19 cellular contexts compared by ENCODE assay signal in the genomic region with DNA sequence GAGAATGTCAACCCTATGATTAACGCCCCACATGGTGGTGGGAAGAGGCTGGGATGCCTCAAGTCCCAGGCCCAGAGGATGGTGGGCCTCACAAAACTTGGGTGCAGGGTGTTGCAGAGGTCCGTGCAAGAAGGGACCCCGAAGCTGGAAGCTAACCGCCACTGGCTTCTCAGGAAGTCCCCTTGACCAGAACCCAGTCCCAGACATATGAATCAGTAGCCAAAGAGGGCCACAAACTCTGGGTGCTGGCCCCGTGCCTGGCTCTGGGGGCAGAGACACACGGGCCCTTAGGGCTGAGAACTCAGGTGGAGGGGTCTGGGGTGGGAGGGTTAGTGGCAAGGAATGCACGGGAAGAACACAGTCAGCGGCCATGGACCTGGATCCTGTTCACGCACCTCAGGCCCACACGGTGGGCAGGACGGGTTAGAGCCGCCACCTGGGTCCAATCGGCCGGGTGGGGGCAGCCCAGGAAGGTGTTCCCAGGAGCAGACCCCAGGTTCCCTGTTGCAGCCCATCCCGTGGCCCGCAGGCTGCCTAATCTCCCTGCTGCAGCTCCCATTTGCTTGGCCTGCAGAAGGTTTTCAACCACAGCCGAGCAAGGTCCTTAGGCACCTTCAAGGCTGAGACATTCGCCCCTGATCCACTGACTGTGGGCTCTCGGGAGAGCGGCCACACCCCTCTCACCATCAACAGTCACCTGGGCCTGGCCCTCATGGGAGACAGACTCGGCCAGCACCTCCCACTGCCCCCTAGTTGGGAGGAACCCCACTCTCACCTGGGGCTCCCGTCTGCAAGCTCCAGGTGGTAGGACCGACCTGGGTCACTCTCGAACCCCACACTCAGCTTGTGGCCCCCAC. TPM values are rescaled to one million over a fixed set of nuclear protein-coding genes. Genes with fewer than 3 reads are reported as not detected.
A peak's percentile ranks its signal among the peaks of the same experiment; 100 is the strongest.
DNase-seq lines count a peak whose midpoint lies in the region; ATAC-seq, FAIRE-seq and TF ChIP-seq lines count a peak whose summit lies in the region.
"Had no signal": no experiment of that assay in that cellular context is flagged by ENCODE, and none has a peak within 500 bp of the region (broad histone marks: within the 10 kb centered on the region; RNA-seq: fewer than 3 reads in every experiment).

No MANE protein-coding gene starts in this region.

- H3K4me3 Mint-ChIP-seq in stimulated activated effector memory CD8-positive, alpha-beta T cell treated with anti-CD3 and anti-CD28 coated beads, Interleukin-12 subunit alpha, Interleukin-12 subunit beta, amount 100 ng/mL, for 72 hours = no peak overlapping the region
- H3K4me3 Mint-ChIP-seq: CD8-positive, alpha-beta T cell; HFFc6 had no signal

- WGBS in neuronal stem cell (ENCODE audit: extremely low coverage in 2 of 2, insufficient read length in 2 of 2, insufficient replicate concordance in 1 of 2), 2 donors = no CpG with 5 or more reads among the region's 24 CpGs

- H2BK12ac ChIP-seq in neuronal stem cell (ENCODE audit: low read length) = no peak overlapping the region

- intact Hi-C loops in Right ventricle myocardium superior (cut with DNase I) (no loop called here), kidney (cut with DNase I) (no loop called here)

- no peak overlapping the region for H3K14ac ChIP-seq in neuronal stem cell (ENCODE audit: low read length)

- FAIRE-seq in kidney (lab: Jason Lieb, UNC) = no peak
- FAIRE-seq: A549 had no signal

- no peak for TF ChIP-seq CTCF in right atrium auricular region (IDR thresholded peaks at IDR 0.05)
- no peak for TF ChIP-seq CTCF in RWPE2 (IDR thresholded peaks at IDR 0.05; ENCODE audit: poor library complexity, severe bottlenecking)
- no peak for TF ChIP-seq CTCF in kidney (IDR thresholded peaks at IDR 0.05; ENCODE audit: borderline replicate concordance, extremely low read depth, insufficient read depth)

- no peak overlapping the region for H2AK5ac ChIP-seq in neuronal stem cell (ENCODE audit: low read depth, low read length)

- no peaks in the 10 kb centered on the region for H3K79me1 ChIP-seq in neuronal stem cell (ENCODE audit: low read depth, low read length)

- no peak overlapping the region for H2BK5ac ChIP-seq in neuronal stem cell (ENCODE audit: low read length)

- no peak overlapping the region for H2AFZ ChIP-seq in neuronal stem cell (ENCODE audit: low read length)

- no peak overlapping the region for H3K4me2 ChIP-seq in neuronal stem cell (ENCODE audit: insufficient read depth, low read length, poor library complexity, severe bottlenecking)
- H3K4me2 ChIP-seq: A549 had no signal

- H3K4me1 Mint-ChIP-seq in stimulated activated effector memory CD8-positive, alpha-beta T cell treated with anti-CD3 and anti-CD28 coated beads, Interleukin-12 subunit alpha, Interleukin-12 subunit beta, amount 100 ng/mL, for 72 hours = no peaks in the 10 kb centered on the region

- no peak overlapping the region for H3K27ac Mint-ChIP-seq in stimulated activated effector memory CD8-positive, alpha-beta T cell treated with anti-CD3 and anti-CD28 coated beads, Interleukin-12 subunit alpha, Interleukin-12 subunit beta, amount 100 ng/mL, for 72 hours
- H3K27ac Mint-ChIP-seq: CD8-positive, alpha-beta T cell; HFFc6 had no signal

- H2BK15ac ChIP-seq in neuronal stem cell (ENCODE audit: low read length) = peak overlapping the region; percentile 67

- H3K23ac ChIP-seq in neuronal stem cell (ENCODE audit: low read depth, low read length, poor library complexity) = no peak overlapping the region

- ATAC-seq in Right ventricle myocardium superior (ENCODE audit: poor library complexity) = no peak
- ATAC-seq in RWPE2 (ENCODE audit: low read depth) = no peak
- no peak for ATAC-seq in left lobe of liver
- no peak for ATAC-seq in GM18873 (IDR thresholded peaks at IDR 0.05; ENCODE audit: low FRiP score, unreplicated experiment)
- no peak for ATAC-seq in stimulated activated effector memory CD8-positive, alpha-beta T cell treated with anti-CD3 and anti-CD28 coated beads, Interleukin-12 subunit alpha, Interleukin-12 subunit beta, amount 100 ng/mL, for 72 hours
- ATAC-seq: A549; CD8-positive, alpha-beta T cell; HCT116 had no signal

- H3K27me3 ChIP-seq in right atrium auricular region (no peaks in the 10 kb centered on the region), RWPE2 (ENCODE audit: insufficient read depth, poor library complexity, severe bottlenecking) (peaks cover 42% of the 10 kb centered on the region), neuronal stem cell (ENCODE audit: control insufficient read depth in 3 of 3, insufficient read depth in 3 of 3, low read depth in 1 of 3, low read length in 3 of 3) (peaks cover 0 to 5% (median 0%) of the 10 kb centered on the region in 3 experiments)

- no peak overlapping the region for H4K91ac ChIP-seq in neuronal stem cell (ENCODE audit: low read depth, low read length, poor library complexity)

- no peak overlapping the region for H4K8ac ChIP-seq in neuronal stem cell (ENCODE audit: low read depth, low read length)

- H3K36me3 Mint-ChIP-seq in stimulated activated effector memory CD8-positive, alpha-beta T cell treated with anti-CD3 and anti-CD28 coated beads, Interleukin-12 subunit alpha, Interleukin-12 subunit beta, amount 100 ng/mL, for 72 hours = no peaks in the 10 kb centered on the region
- H3K36me3 Mint-ChIP-seq: CD8-positive, alpha-beta T cell had no signal

- H3K9me3 ChIP-seq in right atrium auricular region = no peaks in the 10 kb centered on the region
- H3K9me3 ChIP-seq in RWPE2 (ENCODE audit: severe bottlenecking) = no peaks in the 10 kb centered on the region
- no peaks in the 10 kb centered on the region for H3K9me3 ChIP-seq in kidney (ENCODE audit: control insufficient read depth in 1 of 2, low read length in 2 of 2)
- H3K9me3 ChIP-seq in neuronal stem cell (replicated peaks in 1 of 2; ENCODE audit: control insufficient read depth in 2 of 2, insufficient read depth in 1 of 2, low read depth in 1 of 2, low read length in 2 of 2) = no peaks in the 10 kb centered on the region
- H3K9me3 ChIP-seq: A549 had no signal

- H3K4me3 ChIP-seq in right atrium auricular region (no peak overlapping the region), RWPE2 (ENCODE audit: severe bottlenecking) (no peak overlapping the region), kidney (ENCODE audit: low read length in 2 of 2) (no peak overlapping the region), neuronal stem cell (ENCODE audit: low read length in 2 of 2) (no peak overlapping the region)
- H3K4me3 ChIP-seq: A549 had no signal

- H3K9ac ChIP-seq in kidney (ENCODE audit: low read length in 2 of 2) (no peak overlapping the region), neuronal stem cell (ENCODE audit: low read depth, low read length, poor library complexity) (no peak overlapping the region)

- H3K4me1 ChIP-seq in right atrium auricular region (no peaks in the 10 kb centered on the region), RWPE2 (ENCODE audit: insufficient read depth, poor library complexity, severe bottlenecking) (no peaks in the 10 kb centered on the region), kidney (ENCODE audit: control insufficient read depth in 1 of 2, insufficient read depth in 1 of 2, low read depth in 1 of 2, low read length in 2 of 2) (no peaks in the 10 kb centered on the region), neuronal stem cell (ENCODE audit: control insufficient read depth in 2 of 2, insufficient read depth in 1 of 2, low read depth in 1 of 2, low read length in 2 of 2) (peaks cover 11 to 20% of the 10 kb centered on the region in 2 donors)
- H3K4me1 ChIP-seq: A549 had no signal

- no peak overlapping the region for H3K4ac ChIP-seq in neuronal stem cell (ENCODE audit: low read length)

- H3K36me3 ChIP-seq in right atrium auricular region (no peaks in the 10 kb centered on the region), RWPE2 (ENCODE audit: low read depth) (no peaks in the 10 kb centered on the region), kidney (ENCODE audit: control insufficient read depth in 1 of 2, insufficient read depth in 2 of 2, low read length in 2 of 2) (no peaks in the 10 kb centered on the region), neuronal stem cell (replicated peaks in 1 of 2; ENCODE audit: control insufficient read depth in 2 of 2, insufficient read depth in 2 of 2, low read length in 2 of 2) (peaks cover 0 to 15% of the 10 kb centered on the region in 2 donors)

- peak; percentile 21 for DNase-seq in Right ventricle myocardium superior
- no peak for DNase-seq in right atrium auricular region (ENCODE audit: low spot score)
- peak; percentile 82 for DNase-seq in RWPE2 (ENCODE audit: low spot score)
- peak; percentile 53 for DNase-seq in kidney
- no peak for DNase-seq in neuronal stem cell (ENCODE audit: low spot score)
- DNase-seq in left lobe of liver (ENCODE audit: low spot score) = no peak
- DNase-seq in stimulated activated effector memory CD8-positive, alpha-beta T cell treated with anti-CD3 and anti-CD28 coated beads, Interleukin-12 subunit alpha, Interleukin-12 subunit beta, amount 100 ng/mL, for 72 hours (ENCODE audit: low spot score in 2 of 2) = no peak
- DNase-seq: AML-193; Calu3; CD8-positive, alpha-beta T cell; DMS79 treated with DMSO at 0.1 percent for 48 hours; GF-D8; GOT3; HFFc6 had no signal

- no peaks in the 10 kb centered on the region for H3K9me3 Mint-ChIP-seq in stimulated activated effector memory CD8-positive, alpha-beta T cell treated with anti-CD3 and anti-CD28 coated beads, Interleukin-12 subunit alpha, Interleukin-12 subunit beta, amount 100 ng/mL, for 72 hours
- H3K9me3 Mint-ChIP-seq: CD8-positive, alpha-beta T cell; HFFc6 had no signal

- H3K27ac ChIP-seq in right atrium auricular region = no peak overlapping the region
- no peak overlapping the region for H3K27ac ChIP-seq in RWPE2 (ENCODE audit: poor library complexity, severe bottlenecking)
- H3K27ac ChIP-seq in kidney (ENCODE audit: low read depth in 2 of 2, low read length in 2 of 2) = no peak overlapping the region
- no peak overlapping the region for H3K27ac ChIP-seq in neuronal stem cell (replicated peaks; ENCODE audit: low read length)
- H3K27ac ChIP-seq: 22Rv1, A549, HL-60 had no signal

- H3K18ac ChIP-seq in neuronal stem cell (ENCODE audit: low read length) = peak overlapping the region; percentile 48

- no peak overlapping the region for H2BK120ac ChIP-seq in neuronal stem cell (ENCODE audit: low read depth, low read length)

RNA-seq across cellular contexts. Expression of a gene that starts 51.0 kb away (rescaled TPM):
- 21.1 TPM for total RNA-seq in Right ventricle myocardium superior
- total RNA-seq in right atrium auricular region = 10 to 100 TPM; 15.7 to 26.1 TPM
- 43.1 TPM for total RNA-seq in kidney
- 21.9 TPM for polyA plus RNA-seq in kidney (ENCODE audit: insufficient read depth, low read depth, low replicate concordance)
- 33.5 TPM for polyA plus RNA-seq in neuronal stem cell (2013, experiment 1 of 2)
- 33.7 TPM for polyA plus RNA-seq in neuronal stem cell (2013, experiment 2 of 2)
- 18.2 TPM for total RNA-seq in left lobe of liver

Comparison
In these comparisons a context has a peak if more than half of its experiments do, and no peak if none do; other contexts are left out.
1. DNase-seq: peak in Right ventricle myocardium superior (single experiment), RWPE2 (single experiment) and kidney (single experiment); none in right atrium auricular region (single experiment), neuronal stem cell (single experiment), left lobe of liver (single experiment) and stimulated activated effector memory CD8-positive, alpha-beta T cell treated with anti-CD3 and anti-CD28 coated beads, Interleukin-12 subunit alpha, Interleukin-12 subunit beta, amount 100 ng/mL, for 72 hours (0 of 2).